21 cellular contexts compared by ENCODE assay signal in the genomic region with DNA sequence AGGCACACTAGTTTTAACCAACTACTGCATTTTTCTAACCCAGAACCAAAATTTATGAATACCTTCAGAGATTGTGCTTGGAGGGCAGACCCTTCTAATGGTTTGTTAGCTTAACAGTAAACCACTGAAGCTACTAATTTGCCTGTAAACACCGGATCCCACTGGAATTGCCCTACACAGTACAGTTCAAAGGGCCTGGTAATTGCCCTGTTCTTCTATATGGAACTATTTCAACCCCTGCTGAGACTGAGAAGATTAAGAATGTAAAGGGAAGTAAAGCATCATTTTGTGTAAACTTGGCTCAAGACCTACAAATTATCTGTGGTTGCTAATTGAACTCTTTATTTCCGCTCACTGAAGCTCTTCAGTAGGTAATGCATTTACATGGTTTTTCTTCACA.
A peak's percentile ranks its signal among the peaks of the same experiment; 100 is the strongest.
DNase-seq lines count a peak whose midpoint lies in the region; ATAC-seq and TF ChIP-seq lines count a peak whose summit lies in the region.
"Had no signal": no experiment of that assay in that cellular context is flagged by ENCODE, and none has a peak within 500 bp of the region (broad histone marks: within the 10 kb centered on the region; RNA-seq: fewer than 3 reads in every experiment).

No MANE protein-coding gene starts in this region.

- H3K4me1 ChIP-seq in A673 (ENCODE audit: insufficient read depth, low read length, poor library complexity, severe bottlenecking) (peaks cover 10% of the 10 kb centered on the region), HEK293 (ENCODE audit: control insufficient read depth, insufficient read depth, low read length) (no peaks in the 10 kb centered on the region)
- H3K4me1 ChIP-seq in CD8-positive, alpha-beta T cell (ENCODE audit: insufficient read depth, low read length), result no peaks in the 10 kb centered on the region
- H3K4me1 ChIP-seq: BLaER1 treated with 17β-estradiol and CSF1 and Interleukin-3, amounts not matched to agents 10 nM and 100 nM; SJSA1 had no signal

- no peaks in the 10 kb centered on the region for H3K9me3 Mint-ChIP-seq in CD8-positive, alpha-beta T cell
- H3K9me3 Mint-ChIP-seq: CD4-positive, alpha-beta T cell; T-helper 2 cell treated with Interferon-gamma antibody and Interleukin-4, amounts not matched to agents 5 μg/mL and 100 μg/mL, for 36 hours had no signal

- no peaks in the 10 kb centered on the region for H3K36me3 ChIP-seq in A673 (ENCODE audit: insufficient read depth, low read length, poor library complexity, severe bottlenecking)
- H3K36me3 ChIP-seq in HEK293 (ENCODE audit: control insufficient read depth in 2 of 2, insufficient read depth in 1 of 2, low read length in 2 of 2), result no peaks in the 10 kb centered on the region
- no peaks in the 10 kb centered on the region for H3K36me3 ChIP-seq in CD8-positive, alpha-beta T cell (ENCODE audit: insufficient read depth, low read length)
- H3K36me3 ChIP-seq: BLaER1 treated with 17β-estradiol and CSF1 and Interleukin-3, amounts not matched to agents 10 nM and 100 nM; MG63; SJSA1 had no signal

- H3K27me3 Mint-ChIP-seq in CD8-positive, alpha-beta T cell (ENCODE audit: low read depth), result no peaks in the 10 kb centered on the region
- H3K27me3 Mint-ChIP-seq: CD4-positive, alpha-beta T cell had no signal

- no peak overlapping the region for H3K4me3 Mint-ChIP-seq in CD8-positive, alpha-beta T cell
- H3K4me3 Mint-ChIP-seq: CD4-positive, alpha-beta T cell; T-helper 2 cell treated with Interferon-gamma antibody and Interleukin-4, amounts not matched to agents 5 μg/mL and 100 μg/mL, for 36 hours had no signal

- no peak overlapping the region for H3K27ac Mint-ChIP-seq in CD8-positive, alpha-beta T cell
- H3K27ac Mint-ChIP-seq: CD4-positive, alpha-beta T cell; T-helper 2 cell treated with Interferon-gamma antibody and Interleukin-4, amounts not matched to agents 5 μg/mL and 100 μg/mL, for 36 hours had no signal

- no peaks in the 10 kb centered on the region for H3K4me1 Mint-ChIP-seq in CD8-positive, alpha-beta T cell (ENCODE audit: low read depth)

- no peaks in the 10 kb centered on the region for H3K27me3 ChIP-seq in A673 (replicated peaks; ENCODE audit: insufficient read depth, low read depth, low read length, poor library complexity)
- no peaks in the 10 kb centered on the region for H3K27me3 ChIP-seq in CD8-positive, alpha-beta T cell (ENCODE audit: insufficient read depth, low read length)
- H3K27me3 ChIP-seq: BLaER1 treated with 17β-estradiol and CSF1 and Interleukin-3, amounts not matched to agents 10 nM and 100 nM; MG63; SJSA1 had no signal

- intact Hi-C loops in A673 (cut with micrococcal nuclease; ENCODE audit: unreplicated experiment), result no loop called here
- intact Hi-C loops in CD8-positive, alpha-beta T cell (cut with DNase I, micrococcal nuclease), result no loop called here

- ATAC-seq in CD8-positive, alpha-beta T cell, result no peak
- no peak for ATAC-seq in GM18858 (IDR thresholded peaks at IDR 0.05; ENCODE audit: unreplicated experiment)
- ATAC-seq: Right ventricle myocardium inferior had no signal

- POLR2A ChIA-PET in A673 (lab: Charles Lee; ENCODE audit: low non-redundant PET) (no interaction called here), HEK293 (lab: Yijun Ruan, JAX) (no interaction called here)
- POLR2A ChIA-PET in CD8-positive, alpha-beta T cell (lab: Charles Lee), result no interaction called here

- peak; percentile 86 for DNase-seq in A673 (ENCODE audit: low spot score)
- peak; percentile 68 for DNase-seq in NCI-H2227 treated with DMSO at 0.1 percent for 48 hours (lab: John Stamatoyannopoulos, UW)
- peak; percentile 52 for DNase-seq in astrocyte of the hippocampus (ENCODE audit: low read depth, low spot score)
- DNase-seq in CD8-positive, alpha-beta T cell, result no peak
- DNase-seq in NCI-H82 (lab: John Stamatoyannopoulos, UW), result no peak
- no peak for DNase-seq in effector CD4-positive, alpha-beta T cell
- DNase-seq: AML-193; Caco-2; CD4-positive, alpha-beta T cell; KBM-7; MG63; NCI-H1694; NCI-H2029 treated with DMSO at 0.1 percent for 48 hours; NCI-H526 treated with DMSO at 0.1 percent for 48 hours; PC-9 had no signal

- TF ChIP-seq CTCF in A673 (conservative IDR thresholded peaks at IDR 0.05; ENCODE audit: low read depth, low read length) (no peak), HEK293 (tag by site-specific recombination; IDR thresholded peaks at IDR 0.05) (no peak)
- TF ChIP-seq CTCF in CD8-positive, alpha-beta T cell (IDR thresholded peaks at IDR 0.05), result no peak

- CTCF ChIA-PET in A673 (lab: Charles Lee) (no interaction called here), HEK293 (lab: Yijun Ruan, JAX) (no interaction called here)
- CTCF ChIA-PET in CD8-positive, alpha-beta T cell (lab: Charles Lee), result no interaction called here

- H3K27ac ChIP-seq in A673 (ENCODE audit: low read depth, low read length, poor library complexity, severe bottlenecking) (no peak overlapping the region), HEK293 (ENCODE audit: extremely low read depth, low read depth, low read length) (no peak overlapping the region)
- no peak overlapping the region for H3K27ac ChIP-seq in CD8-positive, alpha-beta T cell (ENCODE audit: low read depth, low read length)
- H3K27ac ChIP-seq: BLaER1 treated with 17β-estradiol and CSF1 and Interleukin-3, amounts not matched to agents 10 nM and 100 nM; PC-9; SJSA1 had no signal

- H3K9me3 ChIP-seq in A673 (ENCODE audit: low read depth, low read length, poor library complexity, severe bottlenecking), result peaks cover 15% of the 10 kb centered on the region
- peaks cover 9% of the 10 kb centered on the region; the same call in 1 of the 2 replicates for H3K9me3 ChIP-seq in HEK293 (ENCODE audit: control insufficient read depth, insufficient read depth, low read depth, low read length)
- no peaks in the 10 kb centered on the region for H3K9me3 ChIP-seq in CD8-positive, alpha-beta T cell (ENCODE audit: low read length)
- H3K9me3 ChIP-seq: BLaER1 treated with 17β-estradiol and CSF1 and Interleukin-3, amounts not matched to agents 10 nM and 100 nM; Caco-2; MG63 had no signal

- H3K36me3 Mint-ChIP-seq in CD8-positive, alpha-beta T cell, result no peaks in the 10 kb centered on the region

- H3K4me3 ChIP-seq in A673 (ENCODE audit: low read depth, low read length, poor library complexity, severe bottlenecking) (no peak overlapping the region), HEK293 (ENCODE audit: low read depth, low read length) (no peak overlapping the region)
- no peak overlapping the region for H3K4me3 ChIP-seq in CD8-positive, alpha-beta T cell (ENCODE audit: low read depth, low read length)
- H3K4me3 ChIP-seq: BLaER1 treated with 17β-estradiol and CSF1 and Interleukin-3, amounts not matched to agents 10 nM and 100 nM; MG63; PC-9; SJSA1 had no signal

- BruUV-seq in A673 (replicated peaks; lab: Mats Ljungman, UMichigan), result no TSS peak

TF ChIP-seq in HEK293, 187 proteins besides CTCF, POLR2A, EP300 and RAD21 (continues in another document):
- TF ChIP-seq ZNF473 (tag by site-specific recombination; IDR thresholded peaks at IDR 0.05) (no peak), ZBTB8A (tag by site-specific recombination; IDR thresholded peaks at IDR 0.05) (no peak), OVOL3 (tag by site-specific recombination; IDR thresholded peaks at IDR 0.05) (peak; percentile 63; the same call in 1 of the 2 replicates), ZNF335 (tag by site-specific recombination; conservative IDR thresholded peaks at IDR 0.05) (no peak), GLIS1 (tag by site-specific recombination; IDR thresholded peaks at IDR 0.05) (peak; percentile 72), ZSCAN30 (tag by site-specific recombination; IDR thresholded peaks at IDR 0.05) (no peak)
- TF ChIP-seq, protein P1, sequence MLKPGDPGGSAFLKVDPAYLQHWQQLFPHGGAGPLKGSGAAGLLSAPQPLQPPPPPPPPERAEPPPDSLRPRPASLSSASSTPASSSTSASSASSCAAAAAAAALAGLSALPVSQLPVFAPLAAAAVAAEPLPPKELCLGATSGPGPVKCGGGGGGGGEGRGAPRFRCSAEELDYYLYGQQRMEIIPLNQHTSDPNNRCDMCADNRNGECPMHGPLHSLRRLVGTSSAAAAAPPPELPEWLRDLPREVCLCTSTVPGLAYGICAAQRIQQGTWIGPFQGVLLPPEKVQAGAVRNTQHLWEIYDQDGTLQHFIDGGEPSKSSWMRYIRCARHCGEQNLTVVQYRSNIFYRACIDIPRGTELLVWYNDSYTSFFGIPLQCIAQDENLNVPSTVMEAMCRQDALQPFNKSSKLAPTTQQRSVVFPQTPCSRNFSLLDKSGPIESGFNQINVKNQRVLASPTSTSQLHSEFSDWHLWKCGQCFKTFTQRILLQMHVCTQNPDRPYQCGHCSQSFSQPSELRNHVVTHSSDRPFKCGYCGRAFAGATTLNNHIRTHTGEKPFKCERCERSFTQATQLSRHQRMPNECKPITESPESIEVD (tag by site-specific recombination; IDR thresholded peaks at IDR 0.05), result peak; percentile 48
- TF ChIP-seq, protein P2, sequence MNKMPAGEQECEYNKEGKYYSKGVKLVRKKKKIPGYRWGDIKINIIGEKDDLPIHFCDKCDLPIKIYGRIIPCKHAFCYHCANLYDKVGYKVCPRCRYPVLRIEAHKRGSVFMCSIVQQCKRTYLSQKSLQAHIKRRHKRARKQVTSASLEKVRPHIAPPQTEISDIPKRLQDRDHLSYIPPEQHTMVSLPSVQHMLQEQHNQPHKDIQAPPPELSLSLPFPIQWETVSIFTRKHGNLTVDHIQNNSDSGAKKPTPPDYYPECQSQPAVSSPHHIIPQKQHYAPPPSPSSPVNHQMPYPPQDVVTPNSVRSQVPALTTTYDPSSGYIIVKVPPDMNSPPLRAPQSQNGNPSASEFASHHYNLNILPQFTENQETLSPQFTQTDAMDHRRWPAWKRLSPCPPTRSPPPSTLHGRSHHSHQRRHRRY (tag by site-specific recombination; IDR thresholded peaks at IDR 0.05), result no peak
- TF ChIP-seq, protein P3, sequence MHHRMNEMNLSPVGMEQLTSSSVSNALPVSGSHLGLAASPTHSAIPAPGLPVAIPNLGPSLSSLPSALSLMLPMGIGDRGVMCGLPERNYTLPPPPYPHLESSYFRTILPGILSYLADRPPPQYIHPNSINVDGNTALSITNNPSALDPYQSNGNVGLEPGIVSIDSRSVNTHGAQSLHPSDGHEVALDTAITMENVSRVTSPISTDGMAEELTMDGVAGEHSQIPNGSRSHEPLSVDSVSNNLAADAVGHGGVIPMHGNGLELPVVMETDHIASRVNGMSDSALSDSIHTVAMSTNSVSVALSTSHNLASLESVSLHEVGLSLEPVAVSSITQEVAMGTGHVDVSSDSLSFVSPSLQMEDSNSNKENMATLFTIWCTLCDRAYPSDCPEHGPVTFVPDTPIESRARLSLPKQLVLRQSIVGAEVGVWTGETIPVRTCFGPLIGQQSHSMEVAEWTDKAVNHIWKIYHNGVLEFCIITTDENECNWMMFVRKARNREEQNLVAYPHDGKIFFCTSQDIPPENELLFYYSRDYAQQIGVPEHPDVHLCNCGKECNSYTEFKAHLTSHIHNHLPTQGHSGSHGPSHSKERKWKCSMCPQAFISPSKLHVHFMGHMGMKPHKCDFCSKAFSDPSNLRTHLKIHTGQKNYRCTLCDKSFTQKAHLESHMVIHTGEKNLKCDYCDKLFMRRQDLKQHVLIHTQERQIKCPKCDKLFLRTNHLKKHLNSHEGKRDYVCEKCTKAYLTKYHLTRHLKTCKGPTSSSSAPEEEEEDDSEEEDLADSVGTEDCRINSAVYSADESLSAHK (tag by site-specific recombination; IDR thresholded peaks at IDR 0.05), result peak; percentile 49; the same call in 1 of the 2 replicates

Comparison
In these comparisons a context has a peak if more than half of its experiments do, and no peak if none do; other contexts are left out.
1. DNase-seq: peak in A673 (single experiment), NCI-H2227 treated with DMSO at 0.1 percent for 48 hours (single experiment) and astrocyte of the hippocampus (single experiment); none in CD8-positive, alpha-beta T cell (0 of 7), NCI-H82 (single experiment) and effector CD4-positive, alpha-beta T cell (single experiment).